8 cellular contexts compared by ENCODE assay signal in the genomic region with DNA sequence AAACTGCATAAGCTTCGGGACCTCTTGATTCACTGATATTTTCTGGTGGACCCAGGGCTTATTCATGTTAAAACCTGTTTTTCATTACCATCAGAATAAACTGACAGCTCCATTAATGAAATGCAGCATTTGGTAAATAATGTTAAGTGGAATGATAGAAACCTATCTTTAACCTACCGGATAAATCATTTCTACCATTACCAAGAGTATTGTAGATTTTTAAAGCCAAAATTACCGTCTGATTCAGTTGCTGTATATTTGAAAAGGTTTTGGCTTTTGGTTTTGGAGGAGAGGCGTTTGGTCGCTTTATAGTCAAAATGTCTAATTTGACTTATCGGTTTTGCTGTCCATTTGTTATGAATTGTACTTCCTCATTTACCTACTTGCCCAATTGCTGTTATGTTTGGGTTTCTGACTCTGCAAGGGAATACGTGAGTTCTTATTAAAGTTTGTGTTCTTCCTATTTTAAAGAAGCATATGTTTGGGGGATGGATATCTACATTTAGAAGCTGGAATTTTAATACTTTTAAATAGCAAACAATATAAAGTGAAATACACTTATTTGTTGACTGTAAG. TPM values are rescaled to one million over a fixed set of nuclear protein-coding genes. Genes with fewer than 3 reads are reported as not detected.
DNase-seq lines count a peak whose midpoint lies in the region; ATAC-seq, FAIRE-seq and TF ChIP-seq lines count a peak whose summit lies in the region.

No MANE protein-coding gene starts in this region.

- FAIRE-seq in GM12892 (lab: Jason Lieb, UNC) = peak; percentile 9
- FAIRE-seq in H1 (lab: Jason Lieb, UNC) = no peak

- TF ChIP-seq POLR2A in GM12892 (IDR thresholded peaks at IDR 0.05; ENCODE audit: low read depth, low read length) (no peak), H1 (IDR thresholded peaks at IDR 0.05; ENCODE audit: control extremely low read depth in 1 of 2, low read depth in 2 of 2, low read length in 2 of 2) (no peak), ovary (IDR thresholded peaks at IDR 0.05) (no peak)

- H3K27me3 ChIP-seq in H1 (replicated peaks in 1 of 4; ENCODE audit: control insufficient read depth in 3 of 4, extremely low read depth in 1 of 4, insufficient read depth in 3 of 4, low read length in 3 of 4) (no peaks in the 10 kb centered on the region), ovary (no peaks in the 10 kb centered on the region)

- H4K8ac ChIP-seq in H1 (ENCODE audit: extremely low read depth, insufficient read depth, low read length) = no peak overlapping the region

- no peak for TF ChIP-seq CTCF in OCI-LY7 (conservative IDR thresholded peaks at IDR 0.05; ENCODE audit: low read length)
- TF ChIP-seq CTCF in H1 (IDR thresholded peaks at IDR 0.05; ENCODE audit: control extremely low read depth in 1 of 3, insufficient read depth in 1 of 3, low read depth in 1 of 3, low read length in 3 of 3) = no peak
- TF ChIP-seq CTCF in ovary (IDR thresholded peaks at IDR 0.05) = no peak

- WGBS in H1 (ENCODE audit: extremely low coverage in 1 of 2, insufficient coverage in 1 of 2, insufficient read length in 1 of 2, insufficient replicate concordance in 2 of 2, low coverage in 1 of 2, low lambda C conversion rate in 2 of 2, missing lambda C conversion rate in 1 of 2), 2 experiments = 53% methylated on average over 7 of the region's 7 CpGs; no CpG with 5 or more reads in 1 of the 2 experiments
- 4 to 8% (median 6%) methylated on average over 7 of the region's 7 CpGs for WGBS in ovary, 3 donors

- DNase-seq in GM12892 (ENCODE audit: insufficient read length) (no peak), OCI-LY7 (ENCODE audit: low spot score) (peak; percentile 59), H1 (ENCODE audit: low read depth in 1 of 2, low spot score in 2 of 2) (no peak), ovary (no peak), anterior cingulate cortex (lab: John Stamatoyannopoulos, UW) (no peak)
- no peak for DNase-seq in stimulated activated CD4-positive, alpha-beta T cell treated with anti-CD3 and anti-CD28 coated beads, Interleukin-15, amount 100 ng/mL, for 24 hours

- H2BK120ac ChIP-seq in H1 (replicated peaks; ENCODE audit: low read depth, low read length) = peak overlapping the region; percentile 89

- H4K91ac ChIP-seq in H1 (replicated peaks; ENCODE audit: insufficient read length, low read length) = no peak overlapping the region

- H3K79me1 ChIP-seq in H1 (ENCODE audit: low read depth, low read length) = no peaks in the 10 kb centered on the region

- TSS peak; percentile 92 for BruUV-seq in OCI-LY7 (replicated peaks; lab: Mats Ljungman, UMichigan)

- H4K20me1 ChIP-seq in OCI-LY7 (ENCODE audit: insufficient read depth, low read length) (peaks cover 24% of the 10 kb centered on the region), H1 (replicated peaks in 1 of 2; ENCODE audit: control insufficient read depth in 1 of 2, insufficient read depth in 2 of 2, low read length in 2 of 2) (peaks cover 6 to 13% of the 10 kb centered on the region in 2 experiments)

- POLR2A ChIA-PET in OCI-LY7 (lab: Charles Lee) (interaction anchor here (0.5 to 8.7 kb wide), 40 partner anchors 8 to 221 kb away, joined by 3 to 46 read pairs (median 6); no protein-coding TSS in a partner anchor), H1 (lab: Charles Lee; ENCODE audit: partially characterized antibody) (interaction anchor here (0.6 to 2.5 kb wide), 8 partner anchors 11 to 400 kb away, joined by 3 to 9 read pairs (median 3); no protein-coding TSS in a partner anchor)

- intact Hi-C loops in OCI-LY7 (cut with micrococcal nuclease; ENCODE audit: unreplicated experiment) = loop anchor here (5.0 to 10.0 kb wide), 3 partner anchors 361 to 781 kb away; a partner anchor contains a TSS
- intact Hi-C loops in ovary (cut with DNase I) = no loop called here

- H2AFZ ChIP-seq in OCI-LY7 (ENCODE audit: low read length) (peak overlapping the region; percentile 65; the same call in 1 of the 2 replicates), H1 (ENCODE audit: low read length) (peak overlapping the region; percentile 97)

- peak overlapping the region; percentile 99 for H3K4me2 ChIP-seq in OCI-LY7 (ENCODE audit: low read length)
- H3K4me2 ChIP-seq in H1 (ENCODE audit: insufficient read depth in 1 of 2, low read depth in 2 of 2, low read length in 2 of 2) = peak overlapping the region; percentile 87 to 94

- ATAC-seq in HG03442 (IDR thresholded peaks at IDR 0.05; ENCODE audit: unreplicated experiment) = no peak
- ATAC-seq in HG02763 (IDR thresholded peaks at IDR 0.05; ENCODE audit: unreplicated experiment) = no peak

- CTCF ChIA-PET in OCI-LY7 (lab: Charles Lee; ENCODE audit: unreplicated experiment) = interaction anchor here (0.6 to 1.0 kb wide), 3 partner anchors 18 to 66 kb away, joined by 3 read pairs; no protein-coding TSS in a partner anchor
- CTCF ChIA-PET in H1 (lab: Charles Lee; ENCODE audit: partially characterized antibody) = interaction anchor here (0.5 to 2.1 kb wide), 9 partner anchors 12 to 1747 kb away, joined by 3 to 7 read pairs (median 4); no protein-coding TSS in a partner anchor

- H4K5ac ChIP-seq in H1 (ENCODE audit: insufficient read length, low read depth, low read length) = no peak overlapping the region

- no peak overlapping the region; the same call in 1 of the 2 replicates for H2BK5ac ChIP-seq in H1 (ENCODE audit: low read depth, low read length)

- H3K79me2 ChIP-seq in OCI-LY7 (ENCODE audit: insufficient read depth, low read depth, low read length) = peaks cover 53% of the 10 kb centered on the region
- peaks cover 23 to 35% of the 10 kb centered on the region in 2 experiments for H3K79me2 ChIP-seq in H1 (ENCODE audit: control insufficient read depth in 1 of 2, insufficient read depth in 2 of 2, low read length in 2 of 2)

- peak overlapping the region; percentile 92 for H3K27ac ChIP-seq in OCI-LY7 (ENCODE audit: low read depth, low read length, poor library complexity, severe bottlenecking)
- H3K27ac ChIP-seq in H1 (ENCODE audit: low read depth, low read length) = no peak overlapping the region
- peak overlapping the region in 1 of 2 donors; percentile 49 for H3K27ac ChIP-seq in ovary

- no peak overlapping the region for H3K14ac ChIP-seq in H1 (ENCODE audit: insufficient read length)

- H2BK15ac ChIP-seq in H1 (ENCODE audit: low read length) = no peak overlapping the region

- no peak overlapping the region for H3K23ac ChIP-seq in H1 (ENCODE audit: insufficient read length)

- no peak overlapping the region for H2AK5ac ChIP-seq in H1 (ENCODE audit: low read depth, low read length)

- no peak overlapping the region for H3K56ac ChIP-seq in H1 (replicated peaks; ENCODE audit: insufficient read length, low read depth, low read length)

- H3K23me2 ChIP-seq in H1 (ENCODE audit: low read depth, low read length) = peaks cover 14% of the 10 kb centered on the region

- H3K4me3 ChIP-seq in OCI-LY7 (ENCODE audit: low read depth, low read length, poor library complexity, severe bottlenecking) (peak overlapping the region; percentile 87), H1 (ENCODE audit: extremely low read depth in 1 of 4, insufficient read depth in 2 of 4, low read depth in 3 of 4, low read length in 4 of 4) (peak overlapping the region; percentile 66 to 84 (median 74)), ovary (peak overlapping the region; percentile 49)

- H2BK12ac ChIP-seq in H1 (ENCODE audit: low read depth, low read length) = 0 out of 2 replicates have a peak overlapping the region, but pooled peaks have one; percentile 11

- no peak overlapping the region for H3K18ac ChIP-seq in H1 (ENCODE audit: extremely low read depth, low read length)

- H3K4ac ChIP-seq in H1 (replicated peaks; ENCODE audit: insufficient read length, low read depth, low read length) = no peak overlapping the region

- H3K36me3 ChIP-seq in OCI-LY7 (ENCODE audit: insufficient read depth, low read length) (peaks cover 31% of the 10 kb centered on the region), H1 (ENCODE audit: control insufficient read depth in 2 of 4, insufficient read depth in 4 of 4, low read length in 3 of 4) (no peaks in the 10 kb centered on the region), ovary (no peaks in the 10 kb centered on the region)

- no peaks in the 10 kb centered on the region for H3K9me2 ChIP-seq in OCI-LY7 (ENCODE audit: insufficient read depth, low read length)

- peak overlapping the region in 3 of 4 experiments; percentile 40 to 85 (median 64); a peak in 4 of 7 replicates for H3K9ac ChIP-seq in H1 (replicated peaks in 1 of 4; ENCODE audit: extremely low read depth in 1 of 4, low read depth in 3 of 4, low read length in 3 of 4)

- H3K4me1 ChIP-seq in OCI-LY7 (ENCODE audit: insufficient read depth, low read length, poor library complexity, severe bottlenecking) (peaks cover 43% of the 10 kb centered on the region), H1 (replicated peaks in 1 of 4; ENCODE audit: control insufficient read depth in 3 of 4, insufficient read depth in 4 of 4, low read length in 3 of 4) (peaks cover 0 to 12% (median 2%) of the 10 kb centered on the region in 4 experiments; a peak in 2 of 7 replicates), ovary (ENCODE audit: insufficient read depth) (peaks cover 11% of the 10 kb centered on the region)

- TF ChIP-seq EP300 in H1 (IDR thresholded peaks at IDR 0.05; ENCODE audit: borderline replicate concordance in 1 of 2, low read depth in 2 of 2, low read length in 2 of 2) (no peak), ovary (IDR thresholded peaks at IDR 0.05) (no peak)

- H2BK20ac ChIP-seq in H1 (ENCODE audit: low read length) = peak overlapping the region; percentile 13; the same call in 1 of the 2 replicates

- H3K9me3 ChIP-seq in OCI-LY7 (ENCODE audit: low read length) = no peaks in the 10 kb centered on the region
- no peaks in the 10 kb centered on the region for H3K9me3 ChIP-seq in H1 (ENCODE audit: insufficient read depth in 2 of 2, low read depth in 1 of 2, low read length in 1 of 2)
- no peaks in the 10 kb centered on the region for H3K9me3 ChIP-seq in ovary

- TF ChIP-seq RAD21 in H1 (IDR thresholded peaks at IDR 0.05 in 1 of 2, conservative IDR thresholded peaks at IDR 0.05 in 1 of 2; ENCODE audit: low read depth in 2 of 2, low read length in 2 of 2) = no peak

TF ChIP-seq in H1, 55 proteins besides CTCF, POLR2A, EP300 and RAD21 (continues in another document):
- no peak for TF ChIP-seq RFX5 (IDR thresholded peaks at IDR 0.05; ENCODE audit: borderline replicate concordance, low read depth, low read length)
- TF ChIP-seq BRCA1 (IDR thresholded peaks at IDR 0.05; ENCODE audit: low read depth, low read length) = no peak

RNA-seq across cellular contexts. Expression of a gene that starts 1.1 kb away (rescaled TPM):
- polyA plus RNA-seq in GM12892 (2012; ENCODE audit: missing spikeins) = 64.7 TPM
- total RNA-seq in OCI-LY7 (2014; rRNA removed; shearing (Covaris generic)) = 50.6 and 56.4 TPM in 2 replicates
- total RNA-seq in OCI-LY7 (2022) = 142 and 155 TPM in 2 replicates
- total RNA-seq in H1 (2021; fragmentation: NEBNext Ultra II Directional; extraction: Animal tissue kit (Norgen Biotek cat#: 25700)) = 111 and 113 TPM in 2 replicates
- polyA plus RNA-seq in H1 (2011; rRNA removed) = 15.0 and 28.5 TPM in 2 replicates
- polyA plus RNA-seq in H1 (2011; cell fraction: cytosol; rRNA removed) = 39.3 TPM
- 12.7 TPM for polyA plus RNA-seq in H1 (2011; cell fraction: nucleus; rRNA removed)
- 54.8 to 107 TPM (median 61.1 TPM) in 4 replicates for polyA plus RNA-seq in H1 (2012, experiment 1 of 2)
- 9.9 TPM for polyA plus RNA-seq in H1 (2012, experiment 2 of 2)
- 81.9 TPM for polyA plus RNA-seq in H1 (2013, experiment 1 of 2)
- 81.6 TPM for polyA plus RNA-seq in H1 (2013, experiment 2 of 2)
- 53.7 and 73.5 TPM in 2 replicates for polyA minus RNA-seq in H1 (2011; rRNA and poly(A)+ RNA removed)
- 38.2 TPM for polyA minus RNA-seq in H1 (2011; cell fraction: cytosol; rRNA and poly(A)+ RNA removed)
- 77.5 TPM for polyA minus RNA-seq in H1 (2011; cell fraction: nucleus; rRNA and poly(A)+ RNA removed)
- 10 to 100 TPM; 57.0 to 83.3 (median 71.1) TPM for total RNA-seq in ovary
- 10 to 100 TPM; 50.0 to 66.3 TPM for polyA plus RNA-seq in ovary
